31 cellular contexts compared by ENCODE assay signal in genomic region chr4:182896421-182896820, GRCh38.
"Had no signal": no experiment of that assay in that cellular context is flagged by ENCODE, and none has a peak within 500 bp of the region (broad histone marks: within the 10 kb centered on the region; RNA-seq: fewer than 3 reads in every experiment).

No MANE protein-coding gene starts in this region.

- DNase-seq: activated CD4-positive, alpha-beta T cell treated with anti-CD3 and anti-CD28 coated beads for 48 hours; activated CD4-positive, alpha-beta T cell treated with anti-CD3 and anti-CD28 coated beads, Interleukin-2, amount 50 U/mL, for 48 hours; activated gamma-delta T cell treated with Interleukin-2 at 50 U/mL for 16 hours; activated naive CD4-positive, alpha-beta T cell treated with anti-CD3 and anti-CD28 coated beads, Interleukin-2, amount 50 U/mL, for 16 hours; activated T-cell treated with anti-CD3 and anti-CD28 coated beads, Interleukin-2, amount 50 U/mL, for 4 hours; amniotic stem cell; caudate nucleus; cortex of kidney; effector memory CD8-positive, alpha-beta T cell; foreskin fibroblast; hypothalamus; lower lobe of right lung; mesenchymal stem cell; natural killer cell; ovary; retina; stimulated activated CD4-positive, alpha-beta T cell treated with anti-CD3 and anti-CD28 coated beads, Interleukin-1b, Interleukin-23, amount 100 ng/mL, for 48 hours; stimulated activated CD4-positive, alpha-beta T cell treated with anti-CD3 and anti-CD28 coated beads, Interleukin-4, amount 100 ng/mL, for 4 hours; stimulated activated CD8-positive, alpha-beta memory T cell treated with anti-CD3 and anti-CD28 coated beads, Interleukin-4, amount 100 ng/mL, for 48 hours; stimulated activated naive B cell treated with anti-CD40 and anti-IgM and Interleukin-4, amounts not matched to agents 10 μg/mL and 1 μg/mL and 100 μg/mL, for 72 hours; T-helper 9 cell had no signal

- H3K4me3 ChIP-seq: lower lobe of right lung, ovary, smooth muscle cell, suprapubic skin, tibial nerve had no signal

- H3K27ac Mint-ChIP-seq: activated T-helper 17 cell treated with anti-CD3 and anti-CD28 coated beads, Interleukin-2, amount 50 U/mL, for 72 hours; natural killer cell; stimulated activated naive B cell treated with anti-CD40 and anti-IgM and Interleukin-4, amounts not matched to agents 10 μg/mL and 1 μg/mL and 100 μg/mL, for 72 hours; T-helper 1 cell treated with Interleukin-12 subunit alpha and Interleukin-12 subunit beta and Interleukin-4 antibody, amounts not matched to agents 30 μg/mL and 1 μg/mL, for 36 hours had no signal

- H3K4me1 Mint-ChIP-seq: activated T-helper 17 cell treated with anti-CD3 and anti-CD28 coated beads, Interleukin-2, amount 50 U/mL, for 72 hours; natural killer cell; stimulated activated naive B cell treated with anti-CD40 and anti-IgM and Interleukin-4, amounts not matched to agents 10 μg/mL and 1 μg/mL and 100 μg/mL, for 72 hours had no signal

- H3K4me3 Mint-ChIP-seq: activated T-cell treated with anti-CD3 and anti-CD28 coated beads, Interleukin-2, amount 50 U/mL, for 4 hours; activated T-helper 17 cell treated with anti-CD3 and anti-CD28 coated beads, Interleukin-2, amount 50 U/mL, for 72 hours; effector memory CD8-positive, alpha-beta T cell; natural killer cell; stimulated activated naive B cell treated with anti-CD40 and anti-IgM and Interleukin-4, amounts not matched to agents 10 μg/mL and 1 μg/mL and 100 μg/mL, for 72 hours; T-helper 1 cell treated with Interleukin-12 subunit alpha and Interleukin-12 subunit beta and Interleukin-4 antibody, amounts not matched to agents 30 μg/mL and 1 μg/mL, for 36 hours had no signal

- H3K27ac ChIP-seq: lower lobe of right lung, neutrophil, ovary, suprapubic skin, tibial nerve, VCaP had no signal

- H3K9me3 ChIP-seq: lower lobe of right lung, neutrophil, ovary, suprapubic skin, tibial nerve had no signal

- H3K36me3 ChIP-seq: ovary had no signal

- H3K27me3 ChIP-seq: neutrophil, ovary, suprapubic skin, tibial nerve had no signal

- H3K4me1 ChIP-seq: suprapubic skin, tibial nerve had no signal

- H3K4me2 ChIP-seq: smooth muscle cell had no signal

- ATAC-seq: activated CD4-positive, CD25-positive, alpha-beta regulatory T cell treated with anti-CD3 and anti-CD28 coated beads, Interleukin-2, amount 50 U/mL, for 24 hours; activated T-cell treated with anti-CD3 and anti-CD28 coated beads, Interleukin-2, amount 50 U/mL, for 4 hours; activated T-helper 17 cell treated with anti-CD3 and anti-CD28 coated beads, Interleukin-2, amount 50 U/mL, for 72 hours; effector memory CD8-positive, alpha-beta T cell; esophagus mucosa; natural killer cell; stimulated activated naive B cell treated with anti-CD40 and anti-IgM and Interleukin-4, amounts not matched to agents 10 μg/mL and 1 μg/mL and 100 μg/mL, for 72 hours had no signal

- H3K9me3 Mint-ChIP-seq: activated T-cell treated with anti-CD3 and anti-CD28 coated beads, Interleukin-2, amount 50 U/mL, for 4 hours; activated T-helper 17 cell treated with anti-CD3 and anti-CD28 coated beads, Interleukin-2, amount 50 U/mL, for 72 hours; effector memory CD8-positive, alpha-beta T cell; natural killer cell; stimulated activated naive B cell treated with anti-CD40 and anti-IgM and Interleukin-4, amounts not matched to agents 10 μg/mL and 1 μg/mL and 100 μg/mL, for 72 hours; T-helper 1 cell treated with Interleukin-12 subunit alpha and Interleukin-12 subunit beta and Interleukin-4 antibody, amounts not matched to agents 30 μg/mL and 1 μg/mL, for 36 hours had no signal

- H3K27me3 Mint-ChIP-seq: activated T-helper 17 cell treated with anti-CD3 and anti-CD28 coated beads, Interleukin-2, amount 50 U/mL, for 72 hours; effector memory CD8-positive, alpha-beta T cell; progenitor cell of endocrine pancreas; stimulated activated naive B cell treated with anti-CD40 and anti-IgM and Interleukin-4, amounts not matched to agents 10 μg/mL and 1 μg/mL and 100 μg/mL, for 72 hours had no signal
